In genomic region chr6:170080169-170080827, GRCh38 we compare ENCODE assay signal across 22 cellular contexts.
DNase-seq lines count a peak whose midpoint lies in the region; ATAC-seq and TF ChIP-seq lines count a peak whose summit lies in the region.
"Had no signal": no experiment of that assay in that cellular context is flagged by ENCODE, and none has a peak within 500 bp of the region (broad histone marks: within the 10 kb centered on the region; RNA-seq: fewer than 3 reads in every experiment).

No MANE protein-coding gene starts in this region.

- H3K9me3 Mint-ChIP-seq in CD14-positive monocyte (peaks cover 0 to 5% (median 0%) of the 10 kb centered on the region in 7 donors), chondrocyte (ENCODE audit: low read depth) (peaks cover 3% of the 10 kb centered on the region), osteocyte (ENCODE audit: unreplicated experiment) (peaks cover 13% of the 10 kb centered on the region)
- H3K9me3 Mint-ChIP-seq: stimulated activated effector memory CD8-positive, alpha-beta T cell treated with anti-CD3 and anti-CD28 coated beads, Interleukin-12 subunit alpha, Interleukin-12 subunit beta, amount 100 ng/mL, for 72 hours had no signal

- ATAC-seq in HG03025 (IDR thresholded peaks at IDR 0.05; ENCODE audit: low FRiP score, unreplicated experiment), result no peak
- ATAC-seq in HG02610 (IDR thresholded peaks at IDR 0.05; ENCODE audit: unreplicated experiment), result no peak
- no peak for ATAC-seq in GM19467 (IDR thresholded peaks at IDR 0.05; ENCODE audit: unreplicated experiment)
- ATAC-seq: right lobe of liver; stimulated activated effector memory CD8-positive, alpha-beta T cell treated with anti-CD3 and anti-CD28 coated beads, Interleukin-12 subunit alpha, Interleukin-12 subunit beta, amount 100 ng/mL, for 72 hours had no signal

- H3K27ac ChIP-seq in layer of hippocampus (ENCODE audit: low read depth, low read length), result peak overlapping the region; percentile 13
- H3K27ac ChIP-seq: GM23248, neutrophil, right lobe of liver, tibial artery had no signal

- H3K4me1 Mint-ChIP-seq in CD14-positive monocyte (no peaks in the 10 kb centered on the region), chondrocyte (ENCODE audit: low read depth) (peaks cover 2% of the 10 kb centered on the region), osteocyte (ENCODE audit: unreplicated experiment) (no peaks in the 10 kb centered on the region)

- H3K4me3 Mint-ChIP-seq in CD14-positive monocyte (no peak overlapping the region), chondrocyte (ENCODE audit: unreplicated experiment) (peak overlapping the region; percentile 20), osteocyte (ENCODE audit: unreplicated experiment) (no peak overlapping the region)
- H3K4me3 Mint-ChIP-seq: stimulated activated effector memory CD8-positive, alpha-beta T cell treated with anti-CD3 and anti-CD28 coated beads, Interleukin-12 subunit alpha, Interleukin-12 subunit beta, amount 100 ng/mL, for 72 hours had no signal

- peak overlapping the region in 1 of 7 donors; percentile 50 for H3K27ac Mint-ChIP-seq in CD14-positive monocyte
- no peak overlapping the region for H3K27ac Mint-ChIP-seq in chondrocyte (ENCODE audit: unreplicated experiment)
- no peak overlapping the region for H3K27ac Mint-ChIP-seq in osteocyte (ENCODE audit: unreplicated experiment)
- H3K27ac Mint-ChIP-seq: stimulated activated effector memory CD8-positive, alpha-beta T cell treated with anti-CD3 and anti-CD28 coated beads, Interleukin-12 subunit alpha, Interleukin-12 subunit beta, amount 100 ng/mL, for 72 hours had no signal

- DNase-seq in CD14-positive monocyte (ENCODE audit: low spot score) (peak; percentile 39), chondrocyte (ENCODE audit: low spot score) (no peak), osteocyte (ENCODE audit: extremely low spot score, unreplicated experiment) (peak; percentile 82), SW480 (ENCODE audit: low spot score) (no peak)
- DNase-seq: activated CD4-positive, alpha-beta T cell treated with anti-CD3 and anti-CD28 coated beads for 1 hour; activated gamma-delta T cell; amniotic stem cell; dermis blood vessel endothelial cell; erythroblast; GF-D8; GM23248; IMR-90; kidney glomerular epithelial cell; T1000; tibial artery had no signal

- intact Hi-C loops in CD14-positive monocyte (cut with micrococcal nuclease), result loop anchor here in 1 of 2 donors (10.0 kb wide), 1 partner anchor 45 kb away; no protein-coding TSS in a partner anchor

- H3K36me3 Mint-ChIP-seq in CD14-positive monocyte (no peaks in the 10 kb centered on the region), chondrocyte (ENCODE audit: low read depth) (no peaks in the 10 kb centered on the region), osteocyte (ENCODE audit: unreplicated experiment) (no peaks in the 10 kb centered on the region)
- H3K36me3 Mint-ChIP-seq: stimulated activated effector memory CD8-positive, alpha-beta T cell treated with anti-CD3 and anti-CD28 coated beads, Interleukin-12 subunit alpha, Interleukin-12 subunit beta, amount 100 ng/mL, for 72 hours had no signal

- no peaks in the 10 kb centered on the region for H3K27me3 ChIP-seq in layer of hippocampus (ENCODE audit: control insufficient read depth, insufficient read depth, low read length)
- H3K27me3 ChIP-seq: right lobe of liver had no signal

- peaks cover 4 to 14% (median 10%) of the 10 kb centered on the region in 3 donors for H3K27me3 Mint-ChIP-seq in CD14-positive monocyte (ENCODE audit: low read depth in 3 of 3)
- H3K27me3 Mint-ChIP-seq in chondrocyte (ENCODE audit: low read depth), result peaks cover 38% of the 10 kb centered on the region
- peaks cover 2% of the 10 kb centered on the region for H3K27me3 Mint-ChIP-seq in osteocyte (ENCODE audit: unreplicated experiment)

- no peak for TF ChIP-seq CTCF in CD14-positive monocyte (IDR thresholded peaks at IDR 0.05)
- TF ChIP-seq CTCF in chondrocyte (IDR thresholded peaks at IDR 0.05), result no peak
- TF ChIP-seq CTCF in osteocyte (IDR thresholded peaks at IDR 0.05), result no peak

Comparison
In these comparisons a context has a peak if more than half of its experiments do, and no peak if none do; other contexts are left out.
1. DNase-seq: peak in CD14-positive monocyte (single experiment) and osteocyte (single experiment); none in chondrocyte (single experiment) and SW480 (single experiment).